1 cellular context compared by ENCODE assay signal in the genomic region with DNA sequence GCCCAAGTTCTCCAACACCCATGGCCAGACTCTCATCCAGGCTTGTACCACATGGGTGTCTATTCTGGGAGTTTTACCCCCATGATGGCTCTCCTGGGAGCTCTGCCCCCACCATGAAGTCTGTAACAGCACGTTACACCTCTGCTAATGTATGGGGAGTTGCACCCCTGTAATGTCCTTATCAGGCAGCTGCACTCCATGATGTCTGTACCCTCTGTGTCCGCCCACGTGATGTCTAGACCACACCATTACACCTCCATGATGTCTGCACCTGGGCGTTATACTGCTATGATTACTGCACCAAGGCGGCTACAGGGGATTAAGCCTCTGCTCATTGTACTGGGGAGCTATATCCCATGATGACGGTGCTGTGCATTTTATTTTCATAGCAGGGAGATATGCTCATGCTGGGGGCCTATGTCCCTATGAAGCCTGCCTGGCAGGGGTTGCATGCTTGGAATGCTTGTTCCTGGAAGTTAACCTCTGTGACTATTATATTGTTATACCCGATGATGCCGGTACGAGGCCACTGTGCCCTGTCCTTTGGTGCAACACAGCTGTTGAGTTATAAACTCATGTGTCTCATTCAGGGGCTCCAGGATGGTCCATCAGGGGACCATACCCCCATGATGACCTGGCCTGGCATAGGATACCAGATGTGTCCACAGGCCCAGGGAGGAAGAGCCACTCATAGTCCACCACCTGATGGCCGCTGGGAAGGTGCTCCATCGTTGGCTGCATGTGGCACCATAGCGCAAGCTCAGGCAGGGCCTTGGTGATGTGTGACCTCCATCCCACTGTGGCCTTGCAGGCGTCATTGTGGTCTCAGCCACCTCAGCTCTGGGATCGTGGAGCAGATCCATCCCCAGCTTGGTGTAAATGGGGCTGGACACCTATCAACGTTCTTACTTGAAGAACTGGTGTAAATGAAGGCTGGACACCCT.
TF ChIP-seq lines count a peak whose summit lies in the region.

No MANE protein-coding gene starts in this region.

TF ChIP-seq in K562, 482 proteins besides CTCF, POLR2A, EP300 and RAD21 (continued from another document):
- TF ChIP-seq, protein P1, sequence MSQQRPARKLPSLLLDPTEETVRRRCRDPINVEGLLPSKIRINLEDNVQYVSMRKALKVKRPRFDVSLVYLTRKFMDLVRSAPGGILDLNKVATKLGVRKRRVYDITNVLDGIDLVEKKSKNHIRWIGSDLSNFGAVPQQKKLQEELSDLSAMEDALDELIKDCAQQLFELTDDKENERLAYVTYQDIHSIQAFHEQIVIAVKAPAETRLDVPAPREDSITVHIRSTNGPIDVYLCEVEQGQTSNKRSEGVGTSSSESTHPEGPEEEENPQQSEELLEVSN (IDR thresholded peaks at IDR 0.05; ENCODE audit: borderline replicate concordance in 1 of 2, extremely low read depth in 1 of 2, insufficient read depth in 1 of 2, insufficient read length in 1 of 2, low read depth in 1 of 2, low read length in 1 of 2, poor library complexity in 1 of 2, severe bottlenecking in 1 of 2) = no peak
- TF ChIP-seq TEAD1 (CRISPR knock-in tag; IDR thresholded peaks at IDR 0.05) (no peak), NFE2 (IDR thresholded peaks at IDR 0.05; ENCODE audit: low read depth) (no peak), MXI1 (IDR thresholded peaks at IDR 0.05; ENCODE audit: low read depth, low read length) (no peak), MEF2A (IDR thresholded peaks at IDR 0.05; ENCODE audit: control insufficient read depth, low read depth, low read length) (no peak), CREB1 (IDR thresholded peaks at IDR 0.05) (no peak), CREB1 (CRISPR knock-in tag; IDR thresholded peaks at IDR 0.05) (no peak), YBX1 (IDR thresholded peaks at IDR 0.05) (no peak), MYC (IDR thresholded peaks at IDR 0.05; ENCODE audit: low read depth, low read length) (no peak), MYC (CRISPR knock-in tag; IDR thresholded peaks at IDR 0.05; ENCODE audit: borderline replicate concordance, low read depth) (no peak), GABPB2 (CRISPR knock-in tag; conservative IDR thresholded peaks at IDR 0.05) (no peak), SMAD4 (CRISPR knock-in tag; conservative IDR thresholded peaks at IDR 0.05) (peak; percentile 43; the same call in 1 of the 2 replicates), ZFP30 (CRISPR knock-in tag; IDR thresholded peaks at IDR 0.05; ENCODE audit: borderline replicate concordance) (no peak), EP400 (IDR thresholded peaks at IDR 0.05) (no peak), SIRT6 (IDR thresholded peaks at IDR 0.05; ENCODE audit: low read depth, low read length) (no peak), DPF2 (IDR thresholded peaks at IDR 0.05) (no peak), KLF6 (CRISPR knock-in tag; IDR thresholded peaks at IDR 0.05; ENCODE audit: borderline replicate concordance) (no peak), KLF16 (IDR thresholded peaks at IDR 0.05) (no peak), ZNF707 (CRISPR knock-in tag; conservative IDR thresholded peaks at IDR 0.05) (no peak), ZNF324 (CRISPR knock-in tag; IDR thresholded peaks at IDR 0.05) (no peak), DIDO1 (tag; IDR thresholded peaks at IDR 0.05; ENCODE audit: low read depth) (no peak), CBFA2T3 (IDR thresholded peaks at IDR 0.05) (peak; percentile 51), ZNF764 (CRISPR knock-in tag; IDR thresholded peaks at IDR 0.05; ENCODE audit: low read depth) (no peak), ZNF696 (CRISPR knock-in tag; conservative IDR thresholded peaks at IDR 0.05) (no peak), TSC22D4 (tag; IDR thresholded peaks at IDR 0.05) (no peak), U2AF1 (optimal IDR thresholded peaks at IDR 0.05; ENCODE audit: low read depth, low read length) (no peak), IRF2 (CRISPR knock-in tag; IDR thresholded peaks at IDR 0.05) (no peak), BRD9 (IDR thresholded peaks at IDR 0.05; ENCODE audit: low read depth, partially characterized antibody) (no peak), RBM22 (IDR thresholded peaks at IDR 0.05; ENCODE audit: low read depth, low read length, poor library complexity, severe bottlenecking) (no peak), CBFA2T2 (conservative IDR thresholded peaks at IDR 0.05) (0 out of 2 replicates have a peak, but pooled peaks have one; percentile 9), ZNF436 (CRISPR knock-in tag; IDR thresholded peaks at IDR 0.05) (no peak), TCF3 (CRISPR knock-in tag; IDR thresholded peaks at IDR 0.05) (peak; percentile 36), RFX1 (IDR thresholded peaks at IDR 0.05) (no peak)
- TF ChIP-seq, protein P2, sequence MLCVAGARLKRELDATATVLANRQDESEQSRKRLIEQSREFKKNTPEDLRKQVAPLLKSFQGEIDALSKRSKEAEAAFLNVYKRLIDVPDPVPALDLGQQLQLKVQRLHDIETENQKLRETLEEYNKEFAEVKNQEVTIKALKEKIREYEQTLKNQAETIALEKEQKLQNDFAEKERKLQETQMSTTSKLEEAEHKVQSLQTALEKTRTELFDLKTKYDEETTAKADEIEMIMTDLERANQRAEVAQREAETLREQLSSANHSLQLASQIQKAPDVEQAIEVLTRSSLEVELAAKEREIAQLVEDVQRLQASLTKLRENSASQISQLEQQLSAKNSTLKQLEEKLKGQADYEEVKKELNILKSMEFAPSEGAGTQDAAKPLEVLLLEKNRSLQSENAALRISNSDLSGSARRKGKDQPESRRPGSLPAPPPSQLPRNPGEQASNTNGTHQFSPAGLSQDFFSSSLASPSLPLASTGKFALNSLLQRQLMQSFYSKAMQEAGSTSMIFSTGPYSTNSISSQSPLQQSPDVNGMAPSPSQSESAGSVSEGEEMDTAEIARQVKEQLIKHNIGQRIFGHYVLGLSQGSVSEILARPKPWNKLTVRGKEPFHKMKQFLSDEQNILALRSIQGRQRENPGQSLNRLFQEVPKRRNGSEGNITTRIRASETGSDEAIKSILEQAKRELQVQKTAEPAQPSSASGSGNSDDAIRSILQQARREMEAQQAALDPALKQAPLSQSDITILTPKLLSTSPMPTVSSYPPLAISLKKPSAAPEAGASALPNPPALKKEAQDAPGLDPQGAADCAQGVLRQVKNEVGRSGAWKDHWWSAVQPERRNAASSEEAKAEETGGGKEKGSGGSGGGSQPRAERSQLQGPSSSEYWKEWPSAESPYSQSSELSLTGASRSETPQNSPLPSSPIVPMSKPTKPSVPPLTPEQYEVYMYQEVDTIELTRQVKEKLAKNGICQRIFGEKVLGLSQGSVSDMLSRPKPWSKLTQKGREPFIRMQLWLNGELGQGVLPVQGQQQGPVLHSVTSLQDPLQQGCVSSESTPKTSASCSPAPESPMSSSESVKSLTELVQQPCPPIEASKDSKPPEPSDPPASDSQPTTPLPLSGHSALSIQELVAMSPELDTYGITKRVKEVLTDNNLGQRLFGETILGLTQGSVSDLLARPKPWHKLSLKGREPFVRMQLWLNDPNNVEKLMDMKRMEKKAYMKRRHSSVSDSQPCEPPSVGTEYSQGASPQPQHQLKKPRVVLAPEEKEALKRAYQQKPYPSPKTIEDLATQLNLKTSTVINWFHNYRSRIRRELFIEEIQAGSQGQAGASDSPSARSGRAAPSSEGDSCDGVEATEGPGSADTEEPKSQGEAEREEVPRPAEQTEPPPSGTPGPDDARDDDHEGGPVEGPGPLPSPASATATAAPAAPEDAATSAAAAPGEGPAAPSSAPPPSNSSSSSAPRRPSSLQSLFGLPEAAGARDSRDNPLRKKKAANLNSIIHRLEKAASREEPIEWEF (CRISPR knock-in tag; IDR thresholded peaks at IDR 0.05) = no peak
- TF ChIP-seq, protein P3, sequence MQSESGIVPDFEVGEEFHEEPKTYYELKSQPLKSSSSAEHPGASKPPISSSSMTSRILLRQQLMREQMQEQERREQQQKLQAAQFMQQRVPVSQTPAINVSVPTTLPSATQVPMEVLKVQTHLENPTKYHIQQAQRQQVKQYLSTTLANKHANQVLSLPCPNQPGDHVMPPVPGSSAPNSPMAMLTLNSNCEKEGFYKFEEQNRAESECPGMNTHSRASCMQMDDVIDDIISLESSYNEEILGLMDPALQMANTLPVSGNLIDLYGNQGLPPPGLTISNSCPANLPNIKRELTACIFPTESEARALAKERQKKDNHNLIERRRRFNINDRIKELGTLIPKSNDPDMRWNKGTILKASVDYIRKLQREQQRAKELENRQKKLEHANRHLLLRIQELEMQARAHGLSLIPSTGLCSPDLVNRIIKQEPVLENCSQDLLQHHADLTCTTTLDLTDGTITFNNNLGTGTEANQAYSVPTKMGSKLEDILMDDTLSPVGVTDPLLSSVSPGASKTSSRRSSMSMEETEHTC (IDR thresholded peaks at IDR 0.05) = no peak
- TF ChIP-seq, protein P4, sequence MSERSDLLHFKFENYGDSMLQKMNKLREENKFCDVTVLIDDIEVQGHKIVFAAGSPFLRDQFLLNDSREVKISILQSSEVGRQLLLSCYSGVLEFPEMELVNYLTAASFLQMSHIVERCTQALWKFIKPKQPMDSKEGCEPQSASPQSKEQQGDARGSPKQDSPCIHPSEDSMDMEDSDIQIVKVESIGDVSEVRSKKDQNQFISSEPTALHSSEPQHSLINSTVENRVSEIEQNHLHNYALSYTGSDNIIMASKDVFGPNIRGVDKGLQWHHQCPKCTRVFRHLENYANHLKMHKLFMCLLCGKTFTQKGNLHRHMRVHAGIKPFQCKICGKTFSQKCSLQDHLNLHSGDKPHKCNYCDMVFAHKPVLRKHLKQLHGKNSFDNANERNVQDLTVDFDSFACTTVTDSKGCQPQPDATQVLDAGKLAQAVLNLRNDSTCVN (CRISPR knock-in tag; IDR thresholded peaks at IDR 0.05) = no peak
- TF ChIP-seq, protein P5, sequence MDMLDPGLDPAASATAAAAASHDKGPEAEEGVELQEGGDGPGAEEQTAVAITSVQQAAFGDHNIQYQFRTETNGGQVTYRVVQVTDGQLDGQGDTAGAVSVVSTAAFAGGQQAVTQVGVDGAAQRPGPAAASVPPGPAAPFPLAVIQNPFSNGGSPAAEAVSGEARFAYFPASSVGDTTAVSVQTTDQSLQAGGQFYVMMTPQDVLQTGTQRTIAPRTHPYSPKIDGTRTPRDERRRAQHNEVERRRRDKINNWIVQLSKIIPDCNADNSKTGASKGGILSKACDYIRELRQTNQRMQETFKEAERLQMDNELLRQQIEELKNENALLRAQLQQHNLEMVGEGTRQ (CRISPR knock-in tag; IDR thresholded peaks at IDR 0.05) = peak; percentile 39
- TF ChIP-seq, protein P6, sequence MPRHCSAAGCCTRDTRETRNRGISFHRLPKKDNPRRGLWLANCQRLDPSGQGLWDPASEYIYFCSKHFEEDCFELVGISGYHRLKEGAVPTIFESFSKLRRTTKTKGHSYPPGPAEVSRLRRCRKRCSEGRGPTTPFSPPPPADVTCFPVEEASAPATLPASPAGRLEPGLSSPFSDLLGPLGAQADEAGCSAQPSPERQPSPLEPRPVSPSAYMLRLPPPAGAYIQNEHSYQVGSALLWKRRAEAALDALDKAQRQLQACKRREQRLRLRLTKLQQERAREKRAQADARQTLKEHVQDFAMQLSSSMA (CRISPR knock-in tag; IDR thresholded peaks at IDR 0.05) = no peak
- TF ChIP-seq, protein P7, sequence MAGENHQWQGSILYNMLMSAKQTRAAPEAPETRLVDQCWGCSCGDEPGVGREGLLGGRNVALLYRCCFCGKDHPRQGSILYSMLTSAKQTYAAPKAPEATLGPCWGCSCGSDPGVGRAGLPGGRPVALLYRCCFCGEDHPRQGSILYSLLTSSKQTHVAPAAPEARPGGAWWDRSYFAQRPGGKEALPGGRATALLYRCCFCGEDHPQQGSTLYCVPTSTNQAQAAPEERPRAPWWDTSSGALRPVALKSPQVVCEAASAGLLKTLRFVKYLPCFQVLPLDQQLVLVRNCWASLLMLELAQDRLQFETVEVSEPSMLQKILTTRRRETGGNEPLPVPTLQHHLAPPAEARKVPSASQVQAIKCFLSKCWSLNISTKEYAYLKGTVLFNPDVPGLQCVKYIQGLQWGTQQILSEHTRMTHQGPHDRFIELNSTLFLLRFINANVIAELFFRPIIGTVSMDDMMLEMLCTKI (IDR thresholded peaks at IDR 0.05; ENCODE audit: partially characterized antibody) = no peak
- TF ChIP-seq, protein P8, sequence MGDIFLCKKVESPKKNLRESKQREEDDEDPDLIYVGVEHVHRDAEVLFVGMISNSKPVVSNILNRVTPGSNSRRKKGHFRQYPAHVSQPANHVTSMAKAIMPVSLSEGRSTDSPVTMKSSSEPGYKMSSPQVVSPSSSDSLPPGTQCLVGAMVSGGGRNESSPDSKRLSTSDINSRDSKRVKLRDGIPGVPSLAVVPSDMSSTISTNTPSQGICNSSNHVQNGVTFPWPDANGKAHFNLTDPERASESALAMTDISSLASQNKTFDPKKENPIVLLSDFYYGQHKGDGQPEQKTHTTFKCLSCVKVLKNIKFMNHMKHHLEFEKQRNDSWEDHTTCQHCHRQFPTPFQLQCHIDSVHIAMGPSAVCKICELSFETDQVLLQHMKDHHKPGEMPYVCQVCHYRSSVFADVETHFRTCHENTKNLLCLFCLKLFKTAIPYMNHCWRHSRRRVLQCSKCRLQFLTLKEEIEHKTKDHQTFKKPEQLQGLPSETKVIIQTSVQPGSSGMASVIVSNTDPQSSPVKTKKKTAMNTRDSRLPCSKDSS (IDR thresholded peaks at IDR 0.05; ENCODE audit: low read depth, partially characterized antibody) = no peak
